ENCODE assay signal across 25 cellular contexts in the genomic region with DNA sequence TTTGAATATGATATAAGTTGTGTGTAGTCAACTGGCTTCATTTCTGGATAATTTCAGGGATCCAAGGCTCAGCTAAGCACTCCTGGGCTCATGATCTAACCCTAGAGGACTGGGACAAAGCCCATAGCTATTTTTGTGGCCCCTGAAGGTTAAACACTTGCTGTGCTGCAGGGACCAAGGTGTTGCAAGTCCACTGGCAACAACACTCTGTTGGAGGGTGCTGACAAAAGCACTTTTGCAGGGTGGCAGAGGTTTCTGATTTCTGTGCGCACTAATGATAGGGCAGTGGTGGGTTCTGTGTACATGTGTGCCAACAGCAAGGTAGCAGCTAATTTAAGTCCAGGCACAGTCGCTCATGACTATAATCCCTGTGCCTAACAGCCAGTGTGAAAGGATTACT.
"Had no signal": no experiment of that assay in that cellular context is flagged by ENCODE, and none has a peak within 500 bp of the region (broad histone marks: within the 10 kb centered on the region; RNA-seq: fewer than 3 reads in every experiment).

No MANE protein-coding gene starts in this region.

- H3K4me3 ChIP-seq: stomach, suprapubic skin, testis, thoracic aorta, thyroid gland, tibial artery, tibial nerve, transverse colon, upper lobe of left lung, upper lobe of right lung, uterus, vagina had no signal

- H3K4me1 ChIP-seq: stomach, suprapubic skin, testis, thyroid gland, tibial artery, tibial nerve, transverse colon, upper lobe of left lung, upper lobe of right lung, uterus, vagina had no signal

- DNase-seq: stimulated activated CD4-positive, alpha-beta T cell treated with anti-CD3 and anti-CD28 coated beads, Interleukin-4, amount 100 ng/mL, for 1 hour; stimulated activated CD4-positive, alpha-beta T cell treated with anti-CD3 and anti-CD28 coated beads, Interleukin-4, amount 100 ng/mL, for 24 hours; stimulated activated CD4-positive, alpha-beta T cell treated with anti-CD3 and anti-CD28 coated beads, Interleukin-4, amount 100 ng/mL, for 4 hours; stimulated activated CD8-positive, alpha-beta memory T cell treated with anti-CD3 and anti-CD28 coated beads, Interleukin-4, amount 100 ng/mL, for 48 hours; stimulated activated naive B cell treated with anti-CD40 and anti-IgM and Interleukin-4, amounts not matched to agents 10 μg/mL and 1 μg/mL and 100 μg/mL, for 72 hours; stimulated activated naive CD4-positive, alpha-beta T cell; stimulated activated naive CD4-positive, alpha-beta T cell treated with Interleukin-2 at 50 U/mL for 16 hours; stimulated activated naive CD8-positive, alpha-beta T cell treated with anti-CD3 and anti-CD28 coated beads, Interleukin-15, amount 100 ng/mL, for 72 hours; stimulated activated naive CD8-positive, alpha-beta T cell treated with anti-CD3 and anti-CD28 coated beads, Interleukin-15, Interleukin-2, amounts not matched to agents 100 U/mL and 50 U/mL, for 24 hours; stomach; substantia nigra; testis; thyroid gland; tibial artery; transverse colon; trophoblast cell; upper lobe of left lung; upper lobe of right lung; uterus had no signal

- H3K36me3 ChIP-seq: stomach, suprapubic skin, thoracic aorta, thyroid gland, tibial artery, tibial nerve, transverse colon, upper lobe of left lung, upper lobe of right lung, uterus, vagina had no signal

- ATAC-seq: stimulated activated effector memory CD8-positive, alpha-beta T cell treated with anti-CD3 and anti-CD28 coated beads, Interleukin-12 subunit alpha, Interleukin-12 subunit beta, amount 100 ng/mL, for 72 hours; stimulated activated memory B cell treated with anti-CD40 and anti-IgM and Interleukin-4, amounts not matched to agents 10 μg/mL and 1 μg/mL and 100 μg/mL, for 72 hours; stimulated activated naive B cell treated with anti-CD40 and anti-IgM and Interleukin-4, amounts not matched to agents 10 μg/mL and 1 μg/mL and 100 μg/mL, for 72 hours; stimulated activated naive CD8-positive, alpha-beta T cell treated with anti-CD3 and anti-CD28 coated beads, Interleukin-15, amount 100 ng/mL, for 72 hours; stimulated activated naive CD8-positive, alpha-beta T cell treated with anti-CD3 and anti-CD28 coated beads, Interleukin-15, Interleukin-2, amounts not matched to agents 100 U/mL and 50 U/mL, for 24 hours; upper lobe of right lung had no signal

- H3K9me3 ChIP-seq: testis, thyroid gland, tibial artery, uterus, vagina had no signal

- H3K27ac ChIP-seq: stomach, suprapubic skin, testis, thoracic aorta, thyroid gland, tibial artery, tibial nerve, transverse colon, upper lobe of left lung, upper lobe of right lung, uterus, vagina had no signal

- H3K27me3 ChIP-seq: stomach, suprapubic skin, testis, thyroid gland, tibial artery, tibial nerve, transverse colon, upper lobe of left lung, upper lobe of right lung, uterus, vagina had no signal
